7 cellular contexts compared by ENCODE assay signal in genomic region chr11:74723511-74723910, GRCh38.
"Had no signal": no experiment of that assay in that cellular context is flagged by ENCODE, and none has a peak within 500 bp of the region (broad histone marks: within the 10 kb centered on the region; RNA-seq: fewer than 3 reads in every experiment).

No MANE protein-coding gene starts in this region.

- FAIRE-seq: H1, HTR-8/SVneo had no signal

- DNase-seq: H7, HFFc6, KBM-7 had no signal

- ATAC-seq: GM23338, HCT116 had no signal
